ENCODE assay signal across 22 cellular contexts in genomic region chr15:60774829-60775228, GRCh38.
A peak's percentile ranks its signal among the peaks of the same experiment; 100 is the strongest.
DNase-seq lines count a peak whose midpoint lies in the region; ATAC-seq lines count a peak whose summit lies in the region.
"Had no signal": no experiment of that assay in that cellular context is flagged by ENCODE, and none has a peak within 500 bp of the region (broad histone marks: within the 10 kb centered on the region; RNA-seq: fewer than 3 reads in every experiment).

No MANE protein-coding gene starts in this region.

- H3K4me1 Mint-ChIP-seq in T-helper 17 cell, result peaks cover 55% of the 10 kb centered on the region

- peak; percentile 10 for ATAC-seq in T-helper 17 cell
- ATAC-seq: A549, GM12878, PC-3 had no signal

- H3K27ac Mint-ChIP-seq in T-helper 17 cell, result peak overlapping the region; percentile 89
- H3K27ac Mint-ChIP-seq: IgD-negative memory B cell had no signal

- H3K9me3 ChIP-seq in T-helper 17 cell (ENCODE audit: control insufficient read depth, low read length, poor library complexity, severe bottlenecking), result no peaks in the 10 kb centered on the region

- H3K36me3 Mint-ChIP-seq in T-helper 17 cell (ENCODE audit: low read depth), result no peaks in the 10 kb centered on the region
- H3K36me3 Mint-ChIP-seq: IgD-negative memory B cell had no signal

- no peaks in the 10 kb centered on the region for H3K27me3 Mint-ChIP-seq in T-helper 17 cell

- peak; percentile 32 for DNase-seq in activated CD4-positive, alpha-beta T cell treated with anti-CD3 and anti-CD28 coated beads for 48 hours
- no peak for DNase-seq in activated CD4-positive, alpha-beta T cell treated with anti-CD3 and anti-CD28 coated beads for 1 hour
- peak; percentile 35 for DNase-seq in stimulated activated CD4-positive, alpha-beta T cell treated with anti-CD3 and anti-CD28 coated beads, Interleukin-15, amount 100 ng/mL, for 24 hours
- no peak for DNase-seq in stimulated activated CD4-positive, alpha-beta T cell treated with anti-CD3 and anti-CD28 coated beads, Interleukin-2, amount 100 ng/mL, for 48 hours
- DNase-seq in T-helper 17 cell (no peak), islet precursor cell (peak; percentile 26), cerebellum (ENCODE audit: low spot score) (no peak)
- DNase-seq in activated effector memory CD4-positive, alpha-beta T cell treated with anti-CD3 and anti-CD28 coated beads, Interleukin-2, amount 50 U/mL, for 16 hours, result no peak
- DNase-seq: DMS 273 treated with DMSO at 0.1 percent for 48 hours; GDM1; GM23248; Kasumi-1; MV-4-11; NCI-H1417 treated with DMSO at 0.1 percent for 48 hours; NCI-H2029; NCI-H2171; NCI-H446; NK-92 treated with Interleukin-12 subunit alpha and Interleukin-12 subunit beta, amount 100 ng/mL, for 24 hours; PC-3 had no signal

- peak overlapping the region; percentile 58 for H3K4me3 Mint-ChIP-seq in T-helper 17 cell
- H3K4me3 Mint-ChIP-seq: IgD-negative memory B cell had no signal

Comparison
In these comparisons a context has a peak if more than half of its experiments do, and no peak if none do; other contexts are left out.
1. DNase-seq: peak in activated CD4-positive, alpha-beta T cell treated with anti-CD3 and anti-CD28 coated beads for 48 hours (single experiment), stimulated activated CD4-positive, alpha-beta T cell treated with anti-CD3 and anti-CD28 coated beads, Interleukin-15, amount 100 ng/mL, for 24 hours (single experiment) and islet precursor cell (single experiment); none in activated CD4-positive, alpha-beta T cell treated with anti-CD3 and anti-CD28 coated beads for 1 hour (single experiment), stimulated activated CD4-positive, alpha-beta T cell treated with anti-CD3 and anti-CD28 coated beads, Interleukin-2, amount 100 ng/mL, for 48 hours (0 of 2), T-helper 17 cell (0 of 3), cerebellum (single experiment) and activated effector memory CD4-positive, alpha-beta T cell treated with anti-CD3 and anti-CD28 coated beads, Interleukin-2, amount 50 U/mL, for 16 hours (single experiment).